In the genomic region with DNA sequence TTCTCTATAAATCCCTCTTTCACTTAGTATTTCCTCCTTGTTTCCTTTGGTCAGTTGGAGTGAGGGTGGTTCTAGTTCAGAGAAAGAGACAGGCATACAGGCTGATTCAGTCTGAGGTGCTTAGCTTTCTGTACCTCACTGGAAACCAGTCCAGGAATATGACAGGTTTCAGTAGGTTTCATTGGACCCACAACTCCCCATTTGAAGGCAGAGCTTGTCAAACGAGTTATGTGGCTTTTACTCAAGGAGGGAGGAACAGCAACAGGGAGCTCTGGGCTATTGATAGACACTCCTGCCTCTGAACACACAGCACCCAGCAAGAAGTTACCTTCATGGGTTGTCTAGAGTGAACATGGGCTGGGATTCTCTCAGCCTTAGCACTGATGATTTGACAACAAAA, we compare ENCODE assay signal across 9 cellular contexts. TPM values are rescaled to one million over a fixed set of nuclear protein-coding genes. Genes with fewer than 3 reads are reported as not detected.
DNase-seq lines count a peak whose midpoint lies in the region; ATAC-seq, FAIRE-seq and TF ChIP-seq lines count a peak whose summit lies in the region.
"Had no signal": no experiment of that assay in that cellular context is flagged by ENCODE, and none has a peak within 500 bp of the region (broad histone marks: within the 10 kb centered on the region; RNA-seq: fewer than 3 reads in every experiment).

No MANE protein-coding gene starts in this region.

- no peak overlapping the region for H3K4ac ChIP-seq in neuronal stem cell (ENCODE audit: low read length)

- no peak overlapping the region for H2BK15ac ChIP-seq in neuronal stem cell (ENCODE audit: low read length)

- peak overlapping the region; percentile 64 to 85 for H3K27ac Mint-ChIP-seq in effector memory CD8-positive, alpha-beta T cell
- H3K27ac Mint-ChIP-seq in activated CD4-positive, alpha-beta T cell treated with anti-CD3 and anti-CD28 coated beads for 36 hours: no peak overlapping the region

- H3K27me3 ChIP-seq in neuronal stem cell (ENCODE audit: control insufficient read depth in 3 of 3, insufficient read depth in 3 of 3, low read depth in 1 of 3, low read length in 3 of 3): no peaks in the 10 kb centered on the region

- H3K18ac ChIP-seq in neuronal stem cell (ENCODE audit: low read length): peak overlapping the region; percentile 9

- no peak overlapping the region for H2BK120ac ChIP-seq in neuronal stem cell (ENCODE audit: low read depth, low read length)

- H2AK5ac ChIP-seq in neuronal stem cell (ENCODE audit: low read depth, low read length): no peak overlapping the region

- no peak for ATAC-seq in A549
- ATAC-seq in effector memory CD8-positive, alpha-beta T cell (replicated peaks): no peak
- no peak for ATAC-seq in activated CD4-positive, alpha-beta T cell treated with anti-CD3 and anti-CD28 coated beads for 36 hours

- H3K23ac ChIP-seq in neuronal stem cell (ENCODE audit: low read depth, low read length, poor library complexity): no peak overlapping the region

- H3K4me1 ChIP-seq in A549: peaks cover 98% of the 10 kb centered on the region
- H3K4me1 ChIP-seq in neuronal stem cell (ENCODE audit: control insufficient read depth in 2 of 2, insufficient read depth in 1 of 2, low read depth in 1 of 2, low read length in 2 of 2): peaks cover 35 to 57% of the 10 kb centered on the region in 2 donors

- no peaks in the 10 kb centered on the region for H3K9me3 Mint-ChIP-seq in effector memory CD8-positive, alpha-beta T cell
- no peaks in the 10 kb centered on the region for H3K9me3 Mint-ChIP-seq in activated CD4-positive, alpha-beta T cell treated with anti-CD3 and anti-CD28 coated beads for 36 hours (ENCODE audit: low read depth)

- H3K4me1 Mint-ChIP-seq in effector memory CD8-positive, alpha-beta T cell (ENCODE audit: low read depth in 2 of 2): peaks cover 78 to 79% of the 10 kb centered on the region in 2 donors
- peaks cover 65% of the 10 kb centered on the region for H3K4me1 Mint-ChIP-seq in activated CD4-positive, alpha-beta T cell treated with anti-CD3 and anti-CD28 coated beads for 36 hours

- H2AFZ ChIP-seq in neuronal stem cell (ENCODE audit: low read length): no peak overlapping the region

- H3K4me3 Mint-ChIP-seq in effector memory CD8-positive, alpha-beta T cell: no peak overlapping the region
- H3K4me3 Mint-ChIP-seq in activated CD4-positive, alpha-beta T cell treated with anti-CD3 and anti-CD28 coated beads for 36 hours: no peak overlapping the region

- no peak overlapping the region for H2BK5ac ChIP-seq in neuronal stem cell (ENCODE audit: low read length)

- no peak overlapping the region for H4K91ac ChIP-seq in neuronal stem cell (ENCODE audit: low read depth, low read length, poor library complexity)

- peak overlapping the region; percentile 47 to 91; a peak in 5 of 6 replicates for H3K27ac ChIP-seq in A549
- no peak overlapping the region for H3K27ac ChIP-seq in neuronal stem cell (replicated peaks; ENCODE audit: low read length)

- no peak for TF ChIP-seq POLR2A in A549 (IDR thresholded peaks at IDR 0.05; ENCODE audit: low read length)

- FAIRE-seq in A549 (lab: Jason Lieb, UNC): peak; percentile 36
- FAIRE-seq: GM18507 had no signal

- H3K4me2 ChIP-seq in A549 (peak overlapping the region; percentile 77), neuronal stem cell (ENCODE audit: insufficient read depth, low read length, poor library complexity, severe bottlenecking) (no peak overlapping the region)

- peaks cover 22% of the 10 kb centered on the region for H3K36me3 Mint-ChIP-seq in effector memory CD8-positive, alpha-beta T cell (ENCODE audit: insufficient read depth)
- peaks cover 16% of the 10 kb centered on the region for H3K36me3 Mint-ChIP-seq in activated CD4-positive, alpha-beta T cell treated with anti-CD3 and anti-CD28 coated beads for 36 hours (ENCODE audit: low read depth)

- CTCF ChIA-PET in A549 (lab: Yijun Ruan, JAX): interaction anchor here (0.6 to 20.1 kb wide), 12 partner anchors 13 to 315 kb away, joined by 3 to 336 read pairs (median 6); no protein-coding TSS in a partner anchor
- CTCF ChIA-PET in activated CD4-positive, alpha-beta T cell treated with anti-CD3 and anti-CD28 coated beads for 36 hours (lab: Charles Lee): interaction anchor here (0.7 kb wide), 1 partner anchor 119 kb away, joined by 3 read pairs; no protein-coding TSS in a partner anchor

- no peak overlapping the region for H2BK12ac ChIP-seq in neuronal stem cell (ENCODE audit: low read length)

- intact Hi-C loops in activated CD4-positive, alpha-beta T cell treated with anti-CD3 and anti-CD28 coated beads for 36 hours (cut with DNase I, micrococcal nuclease): no loop called here

- POLR2A ChIA-PET in A549 (lab: Yijun Ruan, JAX): interaction anchor here (0.6 to 1.3 kb wide), 4 partner anchors 12 to 187 kb away, joined by 3 to 4 read pairs (median 4); a partner anchor contains a TSS
- POLR2A ChIA-PET in activated CD4-positive, alpha-beta T cell treated with anti-CD3 and anti-CD28 coated beads for 36 hours (lab: Charles Lee): interaction anchor here (0.6 kb wide), 1 partner anchor 22 kb away, joined by 3 read pairs; no protein-coding TSS in a partner anchor

- no peak for TF ChIP-seq EP300 in A549 (IDR thresholded peaks at IDR 0.05)

- no peak overlapping the region for H3K4me3 ChIP-seq in A549
- H3K4me3 ChIP-seq in neuronal stem cell (ENCODE audit: low read length in 2 of 2): no peak overlapping the region

- no peak for DNase-seq in A549 (ENCODE audit: low read depth in 1 of 2, low spot score in 1 of 2)
- DNase-seq in LoVo (ENCODE audit: low spot score): peak; percentile 66
- no peak for DNase-seq in effector memory CD8-positive, alpha-beta T cell
- DNase-seq in neuronal stem cell (ENCODE audit: low spot score): no peak
- DNase-seq in activated CD4-positive, alpha-beta T cell treated with anti-CD3 and anti-CD28 coated beads for 36 hours: no peak
- no peak for DNase-seq in GM20000 (ENCODE audit: low spot score)
- DNase-seq in nucleus accumbens (lab: John Stamatoyannopoulos, UW): no peak
- DNase-seq in NCI-H2171 (lab: John Stamatoyannopoulos, UW): no peak

- no peak overlapping the region for H3K9ac ChIP-seq in neuronal stem cell (ENCODE audit: low read depth, low read length, poor library complexity)

- H4K8ac ChIP-seq in neuronal stem cell (ENCODE audit: low read depth, low read length): no peak overlapping the region

- no peak for TF ChIP-seq CTCF in A549 (IDR thresholded peaks at IDR 0.05)
- TF ChIP-seq CTCF in GM20000 (IDR thresholded peaks at IDR 0.05; ENCODE audit: extremely low read depth, missing control alignments): no peak

- peaks cover 4% of the 10 kb centered on the region for H3K79me1 ChIP-seq in neuronal stem cell (ENCODE audit: low read depth, low read length)

- H3K14ac ChIP-seq in neuronal stem cell (ENCODE audit: low read length): no peak overlapping the region

- no peak for TF ChIP-seq RAD21 in A549 (conservative IDR thresholded peaks at IDR 0.05 in 1 of 2, IDR thresholded peaks at IDR 0.05 in 1 of 2)

- no peaks in the 10 kb centered on the region for H3K27me3 Mint-ChIP-seq in effector memory CD8-positive, alpha-beta T cell
- peaks cover 8% of the 10 kb centered on the region for H3K27me3 Mint-ChIP-seq in activated CD4-positive, alpha-beta T cell treated with anti-CD3 and anti-CD28 coated beads for 36 hours

- H3K9me3 ChIP-seq in A549 (no peaks in the 10 kb centered on the region), neuronal stem cell (replicated peaks in 1 of 2; ENCODE audit: control insufficient read depth in 2 of 2, insufficient read depth in 1 of 2, low read depth in 1 of 2, low read length in 2 of 2) (no peaks in the 10 kb centered on the region)

- WGBS in A549 (ENCODE audit: missing lambda C conversion rate): 25% methylated on average over 1 of the region's 1 CpG
- WGBS in neuronal stem cell (ENCODE audit: extremely low coverage in 2 of 2, insufficient read length in 2 of 2, insufficient replicate concordance in 1 of 2), 2 donors: no CpG with 5 or more reads among the region's 1 CpG

- peaks cover 5 to 38% of the 10 kb centered on the region in 2 donors for H3K36me3 ChIP-seq in neuronal stem cell (replicated peaks in 1 of 2; ENCODE audit: control insufficient read depth in 2 of 2, insufficient read depth in 2 of 2, low read length in 2 of 2)

TF ChIP-seq in A549, 52 proteins besides CTCF, POLR2A, EP300 and RAD21 (continues in another document):
- 0 out of 2 replicates have a peak, but pooled peaks have one; percentile 19 for TF ChIP-seq RARB (CRISPR knock-in tag; IDR thresholded peaks at IDR 0.05)

RNA-seq across cellular contexts. Expression of a gene that starts 14.5 kb away (rescaled TPM):
- 605 and 614 TPM in 2 replicates for polyA plus RNA-seq in A549 (2011; rRNA removed)
- 1,005 and 1,074 TPM in 2 replicates for polyA plus RNA-seq in A549 (2012; cell fraction: cytosol; rRNA removed)
- 3,482 and 4,263 TPM in 2 replicates for polyA plus RNA-seq in A549 (2012; cell fraction: nucleus; rRNA removed)
- 967 to 1,087 TPM (median 1,011 TPM) in 3 replicates for polyA plus RNA-seq in A549 (2017; fragmentation: RNase III; extraction: RNeasy Plus Mini Kit Qiagen cat#74134 plus additional on column Dnase treatment)
- polyA minus RNA-seq in A549 (2011; rRNA and poly(A)+ RNA removed): 488 and 611 TPM in 2 replicates
- 205 TPM for polyA plus RNA-seq in neuronal stem cell (2013, experiment 1 of 2)
- polyA plus RNA-seq in neuronal stem cell (2013, experiment 2 of 2): 200 TPM
- 100 to 1,000 TPM; 181 to 182 TPM for total RNA-seq in activated CD4-positive, alpha-beta T cell treated with anti-CD3 and anti-CD28 coated beads for 36 hours

RNA-seq across cellular contexts. Expression of a gene that starts 43.0 kb away (rescaled TPM):
- polyA plus RNA-seq in A549 (2011; rRNA removed): 419 and 491 TPM in 2 replicates
- 1,849 and 2,120 TPM in 2 replicates for polyA plus RNA-seq in A549 (2012; cell fraction: cytosol; rRNA removed)
- polyA plus RNA-seq in A549 (2012; cell fraction: nucleus; rRNA removed): 1,703 and 2,003 TPM in 2 replicates
- polyA plus RNA-seq in A549 (2017; fragmentation: RNase III; extraction: RNeasy Plus Mini Kit Qiagen cat#74134 plus additional on column Dnase treatment): 910 to 1,057 TPM (median 937 TPM) in 3 replicates
- 774 and 844 TPM in 2 replicates for polyA minus RNA-seq in A549 (2011; rRNA and poly(A)+ RNA removed)
- 218 TPM for polyA plus RNA-seq in neuronal stem cell (2013, experiment 1 of 2)
- 210 TPM for polyA plus RNA-seq in neuronal stem cell (2013, experiment 2 of 2)
- total RNA-seq in activated CD4-positive, alpha-beta T cell treated with anti-CD3 and anti-CD28 coated beads for 36 hours: 100 to 1,000 TPM; 269 to 297 TPM

RNA-seq across cellular contexts. Expression of a gene that starts 44.2 kb away (rescaled TPM):
- polyA plus RNA-seq in A549 (2011; rRNA removed): 0.78 and 1.2 TPM in 2 replicates
- 1.4 TPM in 2 replicates for polyA plus RNA-seq in A549 (2012; cell fraction: cytosol; rRNA removed)
- 7.0 and 8.1 TPM in 2 replicates for polyA plus RNA-seq in A549 (2012; cell fraction: nucleus; rRNA removed)
- polyA plus RNA-seq in A549 (2017; fragmentation: RNase III; extraction: RNeasy Plus Mini Kit Qiagen cat#74134 plus additional on column Dnase treatment): 1.3 to 2.6 TPM (median 2.1 TPM) in 3 replicates
- 0.33 and 0.44 TPM in 2 replicates for polyA minus RNA-seq in A549 (2011; rRNA and poly(A)+ RNA removed)
- polyA plus RNA-seq in neuronal stem cell (2013, experiment 1 of 2): 3.0 TPM
- 3.5 TPM for polyA plus RNA-seq in neuronal stem cell (2013, experiment 2 of 2)
- 100 to 1,000 TPM; 195 to 198 TPM for total RNA-seq in activated CD4-positive, alpha-beta T cell treated with anti-CD3 and anti-CD28 coated beads for 36 hours
